Comparison of ENCODE assay signal across 8 cellular contexts in the genomic region with DNA sequence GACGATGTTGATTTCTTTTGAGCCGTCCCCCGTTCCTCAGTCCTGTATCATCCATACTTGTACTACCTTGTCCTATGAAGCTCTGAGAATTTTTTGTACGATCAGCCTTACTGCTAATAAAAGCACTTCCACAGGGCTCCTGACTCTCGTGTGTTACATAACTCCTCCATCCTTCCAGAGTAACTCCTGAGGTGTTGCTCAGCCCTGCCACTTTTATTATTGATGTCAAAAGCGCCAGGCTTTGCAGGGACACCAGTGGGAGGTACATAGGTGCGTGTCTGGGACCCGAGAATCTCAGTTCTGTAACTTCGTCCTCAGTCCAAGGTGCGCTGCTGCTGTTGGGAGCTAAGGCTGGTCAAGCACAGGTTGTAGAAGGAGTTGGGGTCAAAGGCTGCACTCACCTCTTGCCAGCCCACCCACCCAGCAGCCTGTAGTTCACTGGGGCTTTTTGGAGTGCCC. TPM values are rescaled to one million over a fixed set of nuclear protein-coding genes. Genes with fewer than 3 reads are reported as not detected.
DNase-seq lines count a peak whose midpoint lies in the region; ATAC-seq and TF ChIP-seq lines count a peak whose summit lies in the region.

No MANE protein-coding gene starts in this region.

- peak overlapping the region; percentile 80 for H3K4me3 ChIP-seq in left ventricle myocardium inferior
- peak overlapping the region; percentile 56 for H3K4me3 ChIP-seq in astrocyte of the cerebellum (ENCODE audit: low read depth, low read length)
- peak overlapping the region; percentile 88 for H3K4me3 ChIP-seq in lower lobe of right lung
- peak overlapping the region; percentile 56 for H3K4me3 ChIP-seq in urinary bladder (ENCODE audit: low read depth, low read length)

- H3K27ac ChIP-seq in left ventricle myocardium inferior (replicated peaks) (peak overlapping the region; percentile 93), lower lobe of right lung (no peak overlapping the region), urinary bladder (ENCODE audit: low read depth) (peak overlapping the region; percentile 62)

- H3K4me1 ChIP-seq in left ventricle myocardium inferior (peaks cover 42% of the 10 kb centered on the region), lower lobe of right lung (peaks cover 38% of the 10 kb centered on the region), urinary bladder (ENCODE audit: insufficient read depth) (no peaks in the 10 kb centered on the region)

- no peak for DNase-seq in left ventricle myocardium inferior
- DNase-seq in left ventricle myocardium superior: no peak
- no peak for DNase-seq in astrocyte of the cerebellum (ENCODE audit: low read depth)
- DNase-seq in lower lobe of right lung: no peak
- DNase-seq in GM13976 (ENCODE audit: low spot score): no peak
- no peak for DNase-seq in NCI-H748 treated with DMSO at 0.1 percent for 48 hours (lab: John Stamatoyannopoulos, UW)

- WGBS in urinary bladder: 67% methylated on average over 10 of the region's 10 CpGs

- H3K36me3 ChIP-seq in left ventricle myocardium inferior (peaks cover 52% of the 10 kb centered on the region), lower lobe of right lung (peaks cover 52% of the 10 kb centered on the region), urinary bladder (ENCODE audit: insufficient read depth) (peaks cover 2% of the 10 kb centered on the region)

- H3K27me3 ChIP-seq in left ventricle myocardium inferior (ENCODE audit: low read depth) (peaks cover 13% of the 10 kb centered on the region), lower lobe of right lung (ENCODE audit: low read depth) (peaks cover 6% of the 10 kb centered on the region)

- ATAC-seq in left ventricle myocardium superior: no peak
- no peak for ATAC-seq in lower lobe of right lung
- no peak for ATAC-seq in GM21825 (IDR thresholded peaks at IDR 0.05; ENCODE audit: unreplicated experiment)

- in situ Hi-C loops in astrocyte of the cerebellum (cut with HindIII; ENCODE audit: low sequenced_read_pairs): loop anchor here (10.0 kb wide), 3 partner anchors 56 to 196 kb away; partner anchors contain the start of genes MUC3A and TRIM56
- in situ Hi-C loops in GM13976 (cut with MboI; ENCODE audit: low sequenced_read_pairs, unreplicated experiment): no loop called here

- intact Hi-C loops in left ventricle myocardium inferior (cut with micrococcal nuclease) (no loop called here), left ventricle myocardium superior (cut with micrococcal nuclease) (no loop called here), lower lobe of right lung (cut with DNase I) (no loop called here)

- no peak for TF ChIP-seq CTCF in left ventricle myocardium inferior (IDR thresholded peaks at IDR 0.05; ENCODE audit: borderline replicate concordance)
- no peak for TF ChIP-seq CTCF in astrocyte of the cerebellum (IDR thresholded peaks at IDR 0.05; ENCODE audit: low read depth, low read length, missing control alignments)
- no peak for TF ChIP-seq CTCF in lower lobe of right lung (IDR thresholded peaks at IDR 0.05)
- no peak for TF ChIP-seq CTCF in GM13976 (IDR thresholded peaks at IDR 0.05; ENCODE audit: borderline replicate concordance, control extremely low read depth, extremely low read depth, insufficient read depth, missing control alignments)

- H3K9me3 ChIP-seq in left ventricle myocardium inferior (replicated peaks) (no peaks in the 10 kb centered on the region), lower lobe of right lung (no peaks in the 10 kb centered on the region)

RNA-seq across cellular contexts. Expression of gene UFSP1, which starts 1.0 kb away (rescaled TPM):
- total RNA-seq in left ventricle myocardium inferior (2.4 TPM), left ventricle myocardium superior (1.9 TPM), lower lobe of right lung (2.3 TPM), urinary bladder (2.6 TPM)
- polyA plus RNA-seq in urinary bladder: 6.2 TPM

RNA-seq across cellular contexts. Expression of gene ACHE, which starts 7.1 kb away (rescaled TPM):
- total RNA-seq in left ventricle myocardium inferior: 0.49 TPM
- total RNA-seq in left ventricle myocardium superior: 0.40 TPM
- total RNA-seq in lower lobe of right lung: 0.97 TPM
- 4.0 TPM for total RNA-seq in urinary bladder
- 4.3 TPM for polyA plus RNA-seq in urinary bladder

RNA-seq across cellular contexts. Expression of gene SRRT, which starts 13.7 kb away (rescaled TPM):
- total RNA-seq in left ventricle myocardium inferior (51.3 TPM), left ventricle myocardium superior (63.2 TPM), lower lobe of right lung (105 TPM), urinary bladder (31.2 TPM)
- 69.9 TPM for polyA plus RNA-seq in urinary bladder

RNA-seq across cellular contexts. Expression of gene TRIP6, which starts 21.4 kb away (rescaled TPM):
- total RNA-seq in left ventricle myocardium inferior: 11.7 TPM
- total RNA-seq in left ventricle myocardium superior: 13.6 TPM
- total RNA-seq in lower lobe of right lung: 56.5 TPM
- 38.0 TPM for total RNA-seq in urinary bladder
- 80.0 TPM for polyA plus RNA-seq in urinary bladder

RNA-seq across cellular contexts. Expression of gene SLC12A9, which starts 36.0 kb away (rescaled TPM):
- 10.9 TPM for total RNA-seq in left ventricle myocardium inferior
- 9.0 TPM for total RNA-seq in left ventricle myocardium superior
- total RNA-seq in lower lobe of right lung: 43.6 TPM
- total RNA-seq in urinary bladder: 13.6 TPM
- 29.0 TPM for polyA plus RNA-seq in urinary bladder
